In the genomic region with DNA sequence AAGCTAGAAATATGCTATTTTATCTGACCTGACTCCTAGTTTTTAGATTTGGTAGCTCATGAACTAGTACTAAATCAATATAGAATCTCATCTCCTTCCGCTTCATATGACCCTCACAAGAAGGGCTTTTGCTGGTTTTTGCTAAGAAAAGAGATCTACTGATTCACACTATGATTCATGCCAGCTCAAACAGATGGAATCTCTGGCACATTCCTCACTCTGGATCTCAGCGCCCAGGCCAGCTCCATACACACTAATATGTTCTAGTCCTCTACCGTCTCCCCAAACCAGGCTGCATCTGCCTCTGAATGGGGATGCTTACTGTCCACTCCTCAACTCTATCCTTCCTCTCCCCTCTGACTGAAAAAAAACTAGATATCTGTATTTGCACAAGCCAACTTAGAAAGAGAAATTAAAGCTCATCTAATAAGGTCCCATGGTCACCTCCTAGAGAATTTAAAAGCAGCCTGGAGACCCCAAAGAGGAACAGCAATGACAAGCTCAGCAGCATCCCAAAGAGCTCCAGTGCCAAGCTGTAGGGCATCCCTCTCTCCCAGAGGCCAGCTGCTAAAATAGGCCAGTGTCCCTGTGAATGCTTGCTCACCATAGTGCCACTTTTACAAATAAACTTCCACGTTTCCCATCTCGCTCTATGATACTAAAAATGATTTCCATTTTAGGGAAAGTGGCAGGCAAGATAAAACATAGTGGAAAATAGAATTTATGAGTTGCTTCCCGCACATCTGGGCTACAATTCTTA, we compare ENCODE assay signal across 11 cellular contexts.
DNase-seq lines count a peak whose midpoint lies in the region; ATAC-seq and TF ChIP-seq lines count a peak whose summit lies in the region.
"Had no signal": no experiment of that assay in that cellular context is flagged by ENCODE, and none has a peak within 500 bp of the region (broad histone marks: within the 10 kb centered on the region; RNA-seq: fewer than 3 reads in every experiment).

No MANE protein-coding gene starts in this region.

- no peaks in the 10 kb centered on the region for H3K79me2 ChIP-seq in HCT116 (ENCODE audit: insufficient read depth, low read length)
- H3K79me2 ChIP-seq: parathyroid adenoma had no signal

- TF ChIP-seq CTCF in HCT116 (IDR thresholded peaks at IDR 0.05 in 2 of 3, conservative IDR thresholded peaks at IDR 0.05 in 1 of 3; ENCODE audit: borderline replicate concordance in 1 of 3, insufficient read depth in 1 of 3, low read depth in 2 of 3, low read length in 2 of 3): no peak

- H3K9me2 ChIP-seq in HCT116 (ENCODE audit: insufficient read depth): no peaks in the 10 kb centered on the region

- H3K4me3 ChIP-seq in HCT116 (replicated peaks in 1 of 2; ENCODE audit: low read depth in 1 of 2, low read length in 2 of 2): no peak overlapping the region
- H3K4me3 ChIP-seq: esophagus squamous epithelium, SK-N-MC had no signal

- H3K27ac ChIP-seq in HCT116 (ENCODE audit: low read depth, low read length): no peak overlapping the region
- H3K27ac ChIP-seq: esophagus squamous epithelium, parathyroid adenoma, SK-N-MC had no signal

- no peak overlapping the region for H2AFZ ChIP-seq in HCT116 (ENCODE audit: low read depth, low read length, poor library complexity, severe bottlenecking)
- H2AFZ ChIP-seq: parathyroid adenoma had no signal

- CTCF ChIA-PET in HCT116 (lab: Charles Lee): interaction anchor here (1.2 kb wide), 1 partner anchor 88 kb away, joined by 3 read pairs; no protein-coding TSS in a partner anchor

- intact Hi-C loops in HCT116 (cut with micrococcal nuclease): no loop called here

- no peaks in the 10 kb centered on the region for H4K20me1 ChIP-seq in HCT116 (ENCODE audit: insufficient read depth)

- peaks cover 0 to 15% of the 10 kb centered on the region in 2 experiments; a peak in 2 of 4 replicates for H3K4me1 ChIP-seq in HCT116 (ENCODE audit: control insufficient read depth in 1 of 2, insufficient read depth in 2 of 2, low read length in 2 of 2)
- H3K4me1 ChIP-seq: parathyroid adenoma had no signal

- no peaks in the 10 kb centered on the region for H3K27me3 ChIP-seq in HCT116 (ENCODE audit: insufficient read depth, low read length)
- H3K27me3 ChIP-seq: esophagus squamous epithelium had no signal

- no peaks in the 10 kb centered on the region for H3K36me3 ChIP-seq in HCT116 (ENCODE audit: control insufficient read depth in 1 of 2, insufficient read depth in 2 of 2, low read length in 2 of 2)
- H3K36me3 ChIP-seq: esophagus squamous epithelium had no signal

- peak; percentile 86 for ATAC-seq in HCT116

- H3K9me3 ChIP-seq in HCT116 (ENCODE audit: control insufficient read depth in 1 of 2, insufficient read depth in 1 of 2, low read depth in 1 of 2, low read length in 2 of 2): no peaks in the 10 kb centered on the region
- H3K9me3 ChIP-seq: esophagus squamous epithelium had no signal

- TF ChIP-seq RAD21 in HCT116 (IDR thresholded peaks at IDR 0.05; ENCODE audit: low read depth): no peak

- peak overlapping the region; percentile 56 for H3K4me2 ChIP-seq in HCT116 (ENCODE audit: low read length)

- DNase-seq in HCT116 (ENCODE audit: low read depth, low spot score) (peak; percentile 18), amniotic stem cell (lab: John Stamatoyannopoulos, UW) (peak; percentile 86), glomerular visceral epithelial cell (ENCODE audit: extremely low spot score) (peak; percentile 83), smooth muscle cell of the brain vasculature (ENCODE audit: low read depth, low spot score) (peak; percentile 60), medulla oblongata (ENCODE audit: extremely low spot score) (no peak), Kasumi-1 (lab: John Stamatoyannopoulos, UW) (no peak), OCI-M1 (lab: John Stamatoyannopoulos, UW) (no peak), NCI-H69 (lab: John Stamatoyannopoulos, UW) (no peak)
- DNase-seq: esophagus squamous epithelium had no signal

- no peak for TF ChIP-seq POLR2A in HCT116 (IDR thresholded peaks at IDR 0.05; ENCODE audit: borderline replicate concordance, extremely low read depth, insufficient read depth, insufficient read length)

- no peak overlapping the region for H3K9ac ChIP-seq in HCT116 (ENCODE audit: low read length)
- H3K9ac ChIP-seq: parathyroid adenoma had no signal

- RAD21 ChIA-PET in HCT116 (lab: Charles Lee; ENCODE audit: low non-redundant PET in 1 of 2, low total read pairs in 2 of 2, uncharacterized antibody in 2 of 2, unreplicated experiment in 2 of 2): no interaction called here

- no TSS peak for BruUV-seq in HCT116 (replicated peaks; lab: Mats Ljungman, UMichigan)

- POLR2A ChIA-PET in HCT116 (lab: Charles Lee): interaction anchor here (0.9 kb wide), 1 partner anchor 12 kb away, joined by 3 read pairs; no protein-coding TSS in a partner anchor

TF ChIP-seq in HCT116, 20 proteins besides CTCF, POLR2A, EP300 and RAD21:
- TF ChIP-seq SRF (IDR thresholded peaks at IDR 0.05; ENCODE audit: low read depth) (no peak), EZH2phosphoT487 (IDR thresholded peaks at IDR 0.05; ENCODE audit: borderline replicate concordance) (no peak), YY1 (IDR thresholded peaks at IDR 0.05; ENCODE audit: extremely low read depth, insufficient replicate concordance, low read depth, low read length) (no peak), FOSL1 (IDR thresholded peaks at IDR 0.05; ENCODE audit: low read depth) (peak; percentile 56), TCF7L2 (IDR thresholded peaks at IDR 0.05; ENCODE audit: borderline replicate concordance, extremely low read depth, insufficient read depth, insufficient read length) (no peak), JUND (IDR thresholded peaks at IDR 0.05) (0 out of 2 replicates have a peak, but pooled peaks have one; percentile 18), ELF1 (IDR thresholded peaks at IDR 0.05; ENCODE audit: borderline replicate concordance, low read depth) (no peak), ZNF274 (IDR thresholded peaks at IDR 0.05; ENCODE audit: low read depth, low read length) (no peak), ZFX (IDR thresholded peaks at IDR 0.05) (no peak)
- TF ChIP-seq, protein P1, sequence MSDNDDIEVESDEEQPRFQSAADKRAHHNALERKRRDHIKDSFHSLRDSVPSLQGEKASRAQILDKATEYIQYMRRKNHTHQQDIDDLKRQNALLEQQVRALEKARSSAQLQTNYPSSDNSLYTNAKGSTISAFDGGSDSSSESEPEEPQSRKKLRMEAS (IDR thresholded peaks at IDR 0.05): no peak

Comparison
In these comparisons a context has a peak if more than half of its experiments do, and no peak if none do; other contexts are left out.
1. DNase-seq: peak in HCT116 (single experiment), amniotic stem cell (single experiment), glomerular visceral epithelial cell (single experiment) and smooth muscle cell of the brain vasculature (single experiment); none in medulla oblongata (single experiment), Kasumi-1 (0 of 2), OCI-M1 (single experiment) and NCI-H69 (single experiment).